13 cellular contexts compared by ENCODE assay signal in genomic region chr14:75604979-75605825, GRCh38. TPM values are rescaled to one million over a fixed set of nuclear protein-coding genes. Genes with fewer than 3 reads are reported as not detected.
DNase-seq lines count a peak whose midpoint lies in the region; ATAC-seq and TF ChIP-seq lines count a peak whose summit lies in the region.
"Had no signal": no experiment of that assay in that cellular context is flagged by ENCODE, and none has a peak within 500 bp of the region (broad histone marks: within the 10 kb centered on the region; RNA-seq: fewer than 3 reads in every experiment).

No MANE protein-coding gene starts in this region.

- 29% methylated on average over 11 of the region's 11 CpGs for WGBS in thyroid gland, 2 donors

- H3K9me3 ChIP-seq in thyroid gland: no peaks in the 10 kb centered on the region
- H3K9me3 ChIP-seq: Caco-2, sigmoid colon, SK-N-SH had no signal

- ATAC-seq in GM18907 (IDR thresholded peaks at IDR 0.05; ENCODE audit: unreplicated experiment): no peak
- ATAC-seq: activated CD8-positive, alpha-beta T cell treated with anti-CD3 and anti-CD28 coated beads for 36 hours had no signal

- peaks cover 44 to 51% of the 10 kb centered on the region in 2 donors for H3K4me1 ChIP-seq in thyroid gland

- H3K4me3 ChIP-seq in cardiac fibroblast (replicated peaks in 1 of 2; ENCODE audit: low read depth in 2 of 2, low read length in 2 of 2): peak overlapping the region in 1 of 2 donors; percentile 26
- H3K4me3 ChIP-seq in thyroid gland (replicated peaks in 1 of 3): no peak overlapping the region
- H3K4me3 ChIP-seq: sigmoid colon had no signal

- intact Hi-C loops in thyroid gland (cut with DNase I): no loop called here

- no peaks in the 10 kb centered on the region for H3K36me3 ChIP-seq in thyroid gland
- H3K36me3 ChIP-seq: sigmoid colon had no signal

- TF ChIP-seq CTCF in cardiac fibroblast (IDR thresholded peaks at IDR 0.05; ENCODE audit: low read depth, low read length) (no peak), thyroid gland (IDR thresholded peaks at IDR 0.05) (no peak)

- peak in 1 of 2 donors; percentile 44 for TF ChIP-seq POLR2A in thyroid gland (IDR thresholded peaks at IDR 0.05)

- no peaks in the 10 kb centered on the region for H3K27me3 ChIP-seq in thyroid gland
- H3K27me3 ChIP-seq: sigmoid colon had no signal

- DNase-seq in NCI-H69 (lab: John Stamatoyannopoulos, UW): peak; percentile 5
- peak; percentile 56 to 76 for DNase-seq in cardiac fibroblast (ENCODE audit: low read depth in 2 of 2)
- peak; percentile 47 for DNase-seq in kidney tubule cell (ENCODE audit: low spot score)
- peak; percentile 84 to 89 for DNase-seq in thyroid gland
- no peak for DNase-seq in NCI-H345 treated with DMSO at 0.1 percent for 48 hours (lab: John Stamatoyannopoulos, UW; ENCODE audit: unreplicated experiment)
- no peak for DNase-seq in NCI-H82 treated with DMSO at 0.1 percent for 48 hours (lab: John Stamatoyannopoulos, UW; ENCODE audit: unreplicated experiment)
- DNase-seq in amniotic stem cell (lab: John Stamatoyannopoulos, UW): no peak
- DNase-seq: activated CD8-positive, alpha-beta T cell treated with anti-CD3 and anti-CD28 coated beads for 36 hours; Caco-2; NCI-H446 treated with DMSO at 0.1 percent for 48 hours; sigmoid colon; SK-N-SH had no signal

- peak overlapping the region; percentile 83 to 93 (median 84) for H3K27ac ChIP-seq in thyroid gland
- H3K27ac ChIP-seq: sigmoid colon had no signal

RNA-seq across cellular contexts. Expression of gene FLVCR2, which starts 26.8 kb away (rescaled TPM):
- total RNA-seq in thyroid gland: 1 to 10 TPM; 4.3 to 9.1 (median 6.3) TPM

RNA-seq across cellular contexts. Expression of gene ERG28, which starts 55.5 kb away (rescaled TPM):
- total RNA-seq in thyroid gland: 10 to 100 TPM; 12.1 to 17.3 (median 15.0) TPM

RNA-seq across cellular contexts. Expression of gene TTLL5, which starts 55.8 kb away (rescaled TPM):
- 10 to 100 TPM; 31.8 to 65.1 (median 35.7) TPM for total RNA-seq in thyroid gland

Comparison
In these comparisons a context has a peak if more than half of its experiments do, and no peak if none do; other contexts are left out.
1. DNase-seq: peak in NCI-H69 (single experiment), cardiac fibroblast (2 of 2), kidney tubule cell (single experiment) and thyroid gland (2 of 2); none in NCI-H345 treated with DMSO at 0.1 percent for 48 hours (single experiment), NCI-H82 treated with DMSO at 0.1 percent for 48 hours (single experiment) and amniotic stem cell (single experiment).